8 cellular contexts compared by ENCODE assay signal in genomic region chr6:28355743-28356665, GRCh38. TPM values are rescaled to one million over a fixed set of nuclear protein-coding genes. Genes with fewer than 3 reads are reported as not detected.
DNase-seq lines count a peak whose midpoint lies in the region; ATAC-seq and TF ChIP-seq lines count a peak whose summit lies in the region.

No MANE protein-coding gene starts in this region.

- H4K20me1 ChIP-seq in MM.1S (ENCODE audit: insufficient read depth, low read length): no peaks in the 10 kb centered on the region

- H3K36me3 Mint-ChIP-seq in Caco-2 (ENCODE audit: insufficient read depth, unreplicated experiment): no peaks in the 10 kb centered on the region
- peaks cover 2% of the 10 kb centered on the region for H3K36me3 Mint-ChIP-seq in activated naive CD4-positive, alpha-beta T cell treated with anti-CD3 and anti-CD28 coated beads for 36 hours (ENCODE audit: low read depth)
- H3K36me3 Mint-ChIP-seq in nephron progenitor cell (ENCODE audit: low read depth): peaks cover 41% of the 10 kb centered on the region

- H2AFZ ChIP-seq in MM.1S (ENCODE audit: low read length): peak overlapping the region; percentile 59

- TF ChIP-seq CTCF in Caco-2 (IDR thresholded peaks at IDR 0.05; ENCODE audit: insufficient read depth in 1 of 2, low read depth in 1 of 2, low read length in 1 of 2, severe bottlenecking in 1 of 2, unreplicated experiment in 1 of 2) (peak; percentile 68 to 70), MM.1S (IDR thresholded peaks at IDR 0.05; ENCODE audit: low read length) (peak; percentile 77), foreskin keratinocyte (conservative IDR thresholded peaks at IDR 0.05) (peak; percentile 87), nephron progenitor cell (IDR thresholded peaks at IDR 0.05) (peak; percentile 67), thoracic aorta (IDR thresholded peaks at IDR 0.05) (peak; percentile 84)

- H3K4me1 ChIP-seq in Caco-2 (0 out of 2 replicates have a peak, but pooled peaks cover 16% of the 10 kb centered on the region), MM.1S (ENCODE audit: low read length) (no peaks in the 10 kb centered on the region), foreskin keratinocyte (no peaks in the 10 kb centered on the region), thoracic aorta (ENCODE audit: control insufficient read depth in 1 of 2, low read depth in 2 of 2) (peaks cover 12 to 24% of the 10 kb centered on the region in 2 donors)

- ATAC-seq in GM21576 (IDR thresholded peaks at IDR 0.05; ENCODE audit: unreplicated experiment) (peak; percentile 86), foreskin keratinocyte (peak; percentile 71), thoracic aorta (ENCODE audit: insufficient number of reproducible peaks, low FRiP score, low read depth) (peak; percentile 91)

- H3K9me3 Mint-ChIP-seq in Caco-2 (ENCODE audit: unreplicated experiment) (no peaks in the 10 kb centered on the region), nephron progenitor cell (peaks cover 24% of the 10 kb centered on the region)
- H3K9me3 Mint-ChIP-seq in activated naive CD4-positive, alpha-beta T cell treated with anti-CD3 and anti-CD28 coated beads for 36 hours: no peaks in the 10 kb centered on the region

- H3K4me3 ChIP-seq in Caco-2 (ENCODE audit: low read depth, low read length): peak overlapping the region; percentile 44
- peak overlapping the region; percentile 68 for H3K4me3 ChIP-seq in MM.1S (ENCODE audit: low read length)
- peak overlapping the region; percentile 94 for H3K4me3 ChIP-seq in thoracic aorta

- H3K27ac ChIP-seq in MM.1S (ENCODE audit: low read length): no peak overlapping the region
- no peak overlapping the region for H3K27ac ChIP-seq in foreskin keratinocyte
- H3K27ac ChIP-seq in thoracic aorta: peak overlapping the region; percentile 36 to 82

- H3K27me3 ChIP-seq in Caco-2 (replicated peaks; ENCODE audit: control insufficient read depth, insufficient read depth, low read length) (no peaks in the 10 kb centered on the region), MM.1S (replicated peaks; ENCODE audit: insufficient read depth, low read length) (no peaks in the 10 kb centered on the region), foreskin keratinocyte (no peaks in the 10 kb centered on the region), thoracic aorta (replicated peaks; ENCODE audit: insufficient read depth) (no peaks in the 10 kb centered on the region)

- H3K4me1 Mint-ChIP-seq in Caco-2 (ENCODE audit: low read depth, unreplicated experiment): no peaks in the 10 kb centered on the region
- H3K4me1 Mint-ChIP-seq in activated naive CD4-positive, alpha-beta T cell treated with anti-CD3 and anti-CD28 coated beads for 36 hours (ENCODE audit: low read depth): peaks cover 23% of the 10 kb centered on the region
- H3K4me1 Mint-ChIP-seq in nephron progenitor cell: peaks cover 26% of the 10 kb centered on the region

- CTCF ChIA-PET in Caco-2 (lab: Charles Lee): interaction anchor here (0.6 to 2.4 kb wide), 16 partner anchors 11 to 251 kb away, joined by 3 to 26 read pairs (median 6); partner anchors contain the start of genes PGBD1, ZKSCAN4, ZKSCAN8 and ZSCAN26
- CTCF ChIA-PET in activated naive CD4-positive, alpha-beta T cell treated with anti-CD3 and anti-CD28 coated beads for 36 hours (lab: Charles Lee): interaction anchor here (0.6 to 2.9 kb wide), 26 partner anchors 9 to 1137 kb away, joined by 3 to 27 read pairs (median 3); partner anchors contain the start of genes ZKSCAN4, ZKSCAN8 and ZSCAN31

- no peak overlapping the region for H3K27ac Mint-ChIP-seq in Caco-2 (ENCODE audit: unreplicated experiment)
- peak overlapping the region; percentile 75 for H3K27ac Mint-ChIP-seq in activated naive CD4-positive, alpha-beta T cell treated with anti-CD3 and anti-CD28 coated beads for 36 hours
- peak overlapping the region; percentile 77 for H3K27ac Mint-ChIP-seq in nephron progenitor cell

- H3K27me3 Mint-ChIP-seq in Caco-2 (ENCODE audit: insufficient read depth, unreplicated experiment): no peaks in the 10 kb centered on the region
- no peaks in the 10 kb centered on the region for H3K27me3 Mint-ChIP-seq in activated naive CD4-positive, alpha-beta T cell treated with anti-CD3 and anti-CD28 coated beads for 36 hours (ENCODE audit: low read depth)
- no peaks in the 10 kb centered on the region for H3K27me3 Mint-ChIP-seq in nephron progenitor cell (ENCODE audit: low read depth, poor library complexity)

- H3K79me2 ChIP-seq in MM.1S (ENCODE audit: low read length): peaks cover 3% of the 10 kb centered on the region; the same call in 1 of the 2 replicates

- peak; percentile 66 to 77 for DNase-seq in Caco-2
- DNase-seq in MM.1S: peak; percentile 77
- DNase-seq in SHP77 treated with DMSO at 0.1 percent for 48 hours (lab: John Stamatoyannopoulos, UW): peak; percentile 87
- peak; percentile 79 for DNase-seq in activated naive CD4-positive, alpha-beta T cell treated with anti-CD3 and anti-CD28 coated beads for 36 hours
- peak; percentile 57 to 73 for DNase-seq in foreskin keratinocyte
- peak; percentile 71 for DNase-seq in nephron progenitor cell
- peak; percentile 58 for DNase-seq in thoracic aorta (ENCODE audit: low spot score)

- intact Hi-C loops in Caco-2 (cut with micrococcal nuclease; ENCODE audit: unreplicated experiment): loop anchor here (1.0 to 2.0 kb wide), 5 partner anchors 27 to 453 kb away; partner anchors contain the start of genes ZSCAN26 and ZSCAN9
- intact Hi-C loops in activated naive CD4-positive, alpha-beta T cell treated with anti-CD3 and anti-CD28 coated beads for 36 hours (cut with micrococcal nuclease): loop anchor here (1.0 to 2.0 kb wide), 5 partner anchors 87 to 533 kb away; no protein-coding TSS in a partner anchor

- peak overlapping the region; percentile 18; the same call in 1 of the 2 replicates for H3K9ac ChIP-seq in MM.1S (ENCODE audit: low read length)

- no peaks in the 10 kb centered on the region for H3K9me3 ChIP-seq in Caco-2
- H3K9me3 ChIP-seq in MM.1S (replicated peaks; ENCODE audit: insufficient read depth, low read length): no peaks in the 10 kb centered on the region
- H3K9me3 ChIP-seq in thoracic aorta: no peaks in the 10 kb centered on the region

- POLR2A ChIA-PET in Caco-2 (lab: Charles Lee): interaction anchor here (0.8 to 1.3 kb wide), 5 partner anchors 21 to 463 kb away, joined by 3 to 11 read pairs (median 5); partner anchors contain the start of genes PGBD1, ZKSCAN8 and ZSCAN31

- BruUV-seq in Caco-2 (replicated peaks; lab: Mats Ljungman, UMichigan): no TSS peak

- H3K9me2 ChIP-seq in MM.1S (replicated peaks; ENCODE audit: insufficient read depth, low read length): no peaks in the 10 kb centered on the region

- peak overlapping the region; percentile 54 for H3K4me2 ChIP-seq in MM.1S (ENCODE audit: low read depth, low read length)

- no peaks in the 10 kb centered on the region for H3K36me3 ChIP-seq in Caco-2 (ENCODE audit: control insufficient read depth, insufficient read depth, low read length)
- H3K36me3 ChIP-seq in MM.1S (replicated peaks; ENCODE audit: insufficient read depth, low read length): no peaks in the 10 kb centered on the region
- H3K36me3 ChIP-seq in thoracic aorta: peaks cover 4% of the 10 kb centered on the region

- no peaks in the 10 kb centered on the region for H3F3A ChIP-seq in MM.1S (ENCODE audit: insufficient read depth, low read length)

- H3K4me3 Mint-ChIP-seq in Caco-2 (ENCODE audit: unreplicated experiment): peak overlapping the region; percentile 71
- peak overlapping the region; percentile 80 for H3K4me3 Mint-ChIP-seq in activated naive CD4-positive, alpha-beta T cell treated with anti-CD3 and anti-CD28 coated beads for 36 hours
- peak overlapping the region; percentile 80 for H3K4me3 Mint-ChIP-seq in nephron progenitor cell

RNA-seq across cellular contexts. Expression of gene ZKSCAN3, which starts 6.3 kb away (rescaled TPM):
- total RNA-seq in Caco-2 (2022) (3.7 and 4.3 TPM in 2 replicates), foreskin keratinocyte (3.4 and 4.2 TPM in 2 replicates), thoracic aorta (1 to 10 TPM; 3.4 to 4.5 TPM)
- 1 to 10 TPM; 1.3 TPM for total RNA-seq in activated naive CD4-positive, alpha-beta T cell treated with anti-CD3 and anti-CD28 coated beads for 36 hours
- polyA plus RNA-seq in foreskin keratinocyte: 1.4 and 1.5 TPM in 2 replicates

RNA-seq across cellular contexts. Expression of gene ZSCAN31, which starts 20.1 kb away (rescaled TPM):
- total RNA-seq in Caco-2 (2022): 1.7 and 3.4 TPM in 2 replicates
- under 1 TPM; 0.62 to 0.89 TPM for total RNA-seq in activated naive CD4-positive, alpha-beta T cell treated with anti-CD3 and anti-CD28 coated beads for 36 hours
- total RNA-seq in foreskin keratinocyte: 2.3 TPM in 2 replicates
- 0.56 and 0.84 TPM in 2 replicates for polyA plus RNA-seq in foreskin keratinocyte
- 10 to 100 TPM in 1 of 2 donors, 1 to 10 TPM in 1; 4.2 to 15.4 TPM for total RNA-seq in thoracic aorta

RNA-seq across cellular contexts. Expression of gene ZSCAN12, which starts 43.5 kb away (rescaled TPM):
- 1.5 and 1.6 TPM in 2 replicates for total RNA-seq in Caco-2 (2022)
- total RNA-seq in activated naive CD4-positive, alpha-beta T cell treated with anti-CD3 and anti-CD28 coated beads for 36 hours: 1 to 10 TPM; 4.4 to 4.7 TPM
- total RNA-seq in foreskin keratinocyte: 6.0 and 6.5 TPM in 2 replicates
- 1.0 and 1.4 TPM in 2 replicates for polyA plus RNA-seq in foreskin keratinocyte
- 1 to 10 TPM; 1.6 to 4.3 TPM for total RNA-seq in thoracic aorta

Comparison
In these comparisons a context has a peak if more than half of its experiments do, and no peak if none do; other contexts are left out.
1. H3K4me3 ChIP-seq: peak in every context shown above with its lines; median percentile 94 in thoracic aorta; 68 in MM.1S; 44 in Caco-2.
2. H3K27ac ChIP-seq: peak in thoracic aorta (2 of 2); none in MM.1S (single experiment) and foreskin keratinocyte (single experiment).
3. Peak in every context shown above with its lines, with median percentiles within 50 percentile points of each other: DNase-seq, H3K4me3 Mint-ChIP-seq, CTCF ChIP-seq and ATAC-seq.